27 cellular contexts compared by ENCODE assay signal in the genomic region with DNA sequence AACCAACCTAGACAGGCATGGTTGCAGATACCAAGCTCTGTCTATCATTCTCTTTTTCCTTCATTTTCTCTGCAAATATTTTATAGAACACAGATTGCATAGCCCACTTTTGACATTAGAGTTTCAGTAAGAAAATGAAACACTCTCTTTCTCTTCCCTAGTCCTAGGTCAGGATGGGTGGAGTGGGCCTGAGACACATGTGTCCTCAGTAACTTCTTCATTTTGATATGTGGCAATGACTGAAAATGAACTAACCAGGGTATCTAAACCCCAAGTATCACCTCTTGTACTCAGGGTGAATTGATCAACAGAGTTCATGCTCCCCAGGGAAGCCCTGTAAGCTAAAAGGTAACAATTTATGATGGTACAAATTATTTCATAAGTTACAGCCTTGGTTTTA.
"Had no signal": no experiment of that assay in that cellular context is flagged by ENCODE, and none has a peak within 500 bp of the region (broad histone marks: within the 10 kb centered on the region; RNA-seq: fewer than 3 reads in every experiment).

No MANE protein-coding gene starts in this region.

- H3K27ac ChIP-seq: colonic mucosa, epithelial cell of prostate, gastrocnemius medialis, ovary, right lobe of liver, thoracic aorta, tibial nerve, upper lobe of left lung, uterus had no signal

- H3K4me1 Mint-ChIP-seq: natural killer cell; stimulated activated naive B cell treated with anti-CD40 and anti-IgM and Interleukin-4, amounts not matched to agents 10 μg/mL and 1 μg/mL and 100 μg/mL, for 72 hours had no signal

- H3K9me3 ChIP-seq: colonic mucosa, gastrocnemius medialis, ovary, right lobe of liver, thoracic aorta, tibial nerve, upper lobe of left lung, uterus had no signal

- H3K4me1 ChIP-seq: colonic mucosa, gastrocnemius medialis, right lobe of liver, tibial nerve, upper lobe of left lung, uterus had no signal

- H3K4me3 ChIP-seq: colonic mucosa, gastrocnemius medialis, ovary, right lobe of liver, thoracic aorta, tibial nerve, upper lobe of left lung, uterus had no signal

- H3K27me3 ChIP-seq: colonic mucosa, gastrocnemius medialis, ovary, right lobe of liver, tibial nerve, upper lobe of left lung, uterus had no signal

- ATAC-seq: esophagus mucosa; gastrocnemius medialis; left lobe of liver; natural killer cell; stimulated activated naive B cell treated with anti-CD40 and anti-IgM and Interleukin-4, amounts not matched to agents 10 μg/mL and 1 μg/mL and 100 μg/mL, for 72 hours had no signal

- DNase-seq: colonic mucosa; effector CD8-positive, alpha-beta T cell; endodermal cell; foreskin fibroblast; gastrocnemius medialis; head of caudate nucleus; kidney; mammary epithelial cell; mesendoderm; midbrain; natural killer cell; occipital lobe; ovary; right lobe of liver; small intestine; stimulated activated CD4-positive, alpha-beta T cell treated with anti-CD3 and anti-CD28 coated beads, Interleukin-15, amount 100 ng/mL, for 24 hours; stimulated activated CD4-positive, alpha-beta T cell treated with anti-CD3 and anti-CD28 coated beads, Interleukin-2, amount 100 ng/mL, for 48 hours; stimulated activated naive B cell treated with anti-CD40 and anti-IgM and Interleukin-4, amounts not matched to agents 10 μg/mL and 1 μg/mL and 100 μg/mL, for 72 hours; upper lobe of left lung; uterus had no signal

- H3K36me3 Mint-ChIP-seq: natural killer cell; stimulated activated naive B cell treated with anti-CD40 and anti-IgM and Interleukin-4, amounts not matched to agents 10 μg/mL and 1 μg/mL and 100 μg/mL, for 72 hours had no signal

- H3K36me3 ChIP-seq: colonic mucosa, gastrocnemius medialis, ovary, right lobe of liver, thoracic aorta, tibial nerve, upper lobe of left lung, uterus had no signal

- H3K4me3 Mint-ChIP-seq: dendritic cell treated with granulocyte-macrophage colony-stimulating factor and Interleukin-4, amounts not matched to agents 40 ng/mL and 50 ng/mL, for 4 days; endodermal cell; natural killer cell; stimulated activated naive B cell treated with anti-CD40 and anti-IgM and Interleukin-4, amounts not matched to agents 10 μg/mL and 1 μg/mL and 100 μg/mL, for 72 hours; stimulated activated naive CD8-positive, alpha-beta T cell treated with anti-CD3 and anti-CD28 coated beads, Interleukin-15, Interleukin-2, amounts not matched to agents 100 ng/mL and 50 ng/mL, for 24 hours had no signal

- H3K9me3 Mint-ChIP-seq: dendritic cell treated with granulocyte-macrophage colony-stimulating factor and Interleukin-4, amounts not matched to agents 40 ng/mL and 50 ng/mL, for 4 days; endodermal cell; stimulated activated naive B cell treated with anti-CD40 and anti-IgM and Interleukin-4, amounts not matched to agents 10 μg/mL and 1 μg/mL and 100 μg/mL, for 72 hours; stimulated activated naive CD8-positive, alpha-beta T cell treated with anti-CD3 and anti-CD28 coated beads, Interleukin-15, Interleukin-2, amounts not matched to agents 100 ng/mL and 50 ng/mL, for 24 hours had no signal

- H3K27me3 Mint-ChIP-seq: dendritic cell treated with granulocyte-macrophage colony-stimulating factor and Interleukin-4, amounts not matched to agents 40 ng/mL and 50 ng/mL, for 4 days; stimulated activated naive B cell treated with anti-CD40 and anti-IgM and Interleukin-4, amounts not matched to agents 10 μg/mL and 1 μg/mL and 100 μg/mL, for 72 hours; stimulated activated naive CD8-positive, alpha-beta T cell treated with anti-CD3 and anti-CD28 coated beads, Interleukin-15, Interleukin-2, amounts not matched to agents 100 ng/mL and 50 ng/mL, for 24 hours had no signal

- H3K27ac Mint-ChIP-seq: dendritic cell treated with granulocyte-macrophage colony-stimulating factor and Interleukin-4, amounts not matched to agents 40 ng/mL and 50 ng/mL, for 4 days; endodermal cell; natural killer cell; stimulated activated naive B cell treated with anti-CD40 and anti-IgM and Interleukin-4, amounts not matched to agents 10 μg/mL and 1 μg/mL and 100 μg/mL, for 72 hours; stimulated activated naive CD8-positive, alpha-beta T cell treated with anti-CD3 and anti-CD28 coated beads, Interleukin-15, Interleukin-2, amounts not matched to agents 100 ng/mL and 50 ng/mL, for 24 hours had no signal
